In genomic region chr3:38130631-38131065, GRCh38 we compare ENCODE assay signal across 1 cellular context.
TF ChIP-seq lines count a peak whose summit lies in the region.

No MANE protein-coding gene starts in this region.

TF ChIP-seq in HepG2, 621 proteins besides CTCF, POLR2A, EP300 and RAD21 (continued from another document and continues in another):
- TF ChIP-seq PLSCR1 (CRISPR knock-in tag; IDR thresholded peaks at IDR 0.05; ENCODE audit: borderline replicate concordance) (no peak), SKI (IDR thresholded peaks at IDR 0.05; ENCODE audit: partially characterized antibody) (peak; percentile 39), FOXO4 (CRISPR knock-in tag; conservative IDR thresholded peaks at IDR 0.05) (no peak), TBX3 (IDR thresholded peaks at IDR 0.05; ENCODE audit: borderline replicate concordance) (no peak), FLYWCH1 (CRISPR knock-in tag; IDR thresholded peaks at IDR 0.05) (no peak), SP4 (CRISPR knock-in tag; IDR thresholded peaks at IDR 0.05) (no peak), CCAR2 (optimal IDR thresholded peaks at IDR 0.05; ENCODE audit: low read depth, low read length) (no peak), ZNF567 (CRISPR knock-in tag; IDR thresholded peaks at IDR 0.05; ENCODE audit: borderline replicate concordance) (no peak), RBM22 (optimal IDR thresholded peaks at IDR 0.05; ENCODE audit: low read length) (peak; percentile 83), NCOR1 (IDR thresholded peaks at IDR 0.05; ENCODE audit: borderline replicate concordance, low read length) (peak; percentile 87; the same call in 1 of the 2 replicates), MIER3 (CRISPR knock-in tag; IDR thresholded peaks at IDR 0.05; ENCODE audit: borderline replicate concordance) (no peak), ZSCAN22 (CRISPR knock-in tag; IDR thresholded peaks at IDR 0.05) (no peak), ZNF629 (CRISPR knock-in tag; conservative IDR thresholded peaks at IDR 0.05) (no peak), ZNF639 (CRISPR knock-in tag; conservative IDR thresholded peaks at IDR 0.05) (no peak), GLI4 (CRISPR knock-in tag; IDR thresholded peaks at IDR 0.05; ENCODE audit: borderline replicate concordance) (no peak), GMEB2 (CRISPR knock-in tag; IDR thresholded peaks at IDR 0.05; ENCODE audit: low read depth) (no peak), JDP2 (CRISPR knock-in tag; IDR thresholded peaks at IDR 0.05; ENCODE audit: borderline replicate concordance) (no peak), SSRP1 (CRISPR knock-in tag; IDR thresholded peaks at IDR 0.05) (no peak), SAP130 (CRISPR knock-in tag; IDR thresholded peaks at IDR 0.05; ENCODE audit: low read depth) (peak; percentile 90), FOXO1 (CRISPR knock-in tag; IDR thresholded peaks at IDR 0.05) (peak; percentile 79; the same call in 1 of the 2 replicates), CEBPG (CRISPR knock-in tag; IDR thresholded peaks at IDR 0.05) (no peak), ZKSCAN8 (CRISPR knock-in tag; IDR thresholded peaks at IDR 0.05; ENCODE audit: borderline replicate concordance) (no peak), ZNF230 (CRISPR knock-in tag; IDR thresholded peaks at IDR 0.05) (no peak), ATF1 (CRISPR knock-in tag; IDR thresholded peaks at IDR 0.05) (peak; percentile 60; the same call in 1 of the 2 replicates), ZSCAN20 (CRISPR knock-in tag; IDR thresholded peaks at IDR 0.05; ENCODE audit: borderline replicate concordance) (no peak), HCFC1 (IDR thresholded peaks at IDR 0.05; ENCODE audit: low read depth, low read length) (no peak), ZNF354B (CRISPR knock-in tag; IDR thresholded peaks at IDR 0.05) (no peak), RXRA (CRISPR knock-in tag; IDR thresholded peaks at IDR 0.05) (peak; percentile 84; the same call in 1 of the 2 replicates), RFX5 (IDR thresholded peaks at IDR 0.05; ENCODE audit: low read depth, low read length) (no peak), MIER2 (CRISPR knock-in tag; IDR thresholded peaks at IDR 0.05) (no peak), CEBPB (IDR thresholded peaks at IDR 0.05; ENCODE audit: borderline replicate concordance, low read depth, low read length) (no peak), NAIF1 (CRISPR knock-in tag; IDR thresholded peaks at IDR 0.05; ENCODE audit: borderline replicate concordance) (no peak), ZNF724P (CRISPR knock-in tag; IDR thresholded peaks at IDR 0.05; ENCODE audit: borderline replicate concordance) (no peak), ZNF367 (CRISPR knock-in tag; IDR thresholded peaks at IDR 0.05; ENCODE audit: borderline replicate concordance) (no peak), FOXA1 (IDR thresholded peaks at IDR 0.05) (no peak), FOXA1 (CRISPR knock-in tag; IDR thresholded peaks at IDR 0.05) (peak; percentile 58), HNF4G (IDR thresholded peaks at IDR 0.05; ENCODE audit: borderline replicate concordance, low read depth, low read length) (peak; percentile 97), HNF4G (CRISPR knock-in tag; IDR thresholded peaks at IDR 0.05; ENCODE audit: borderline replicate concordance, low read depth) (peak; percentile 98), KAT8 (CRISPR knock-in tag; IDR thresholded peaks at IDR 0.05) (peak; percentile 49; the same call in 1 of the 2 replicates), NKX3-1 (CRISPR knock-in tag; IDR thresholded peaks at IDR 0.05) (0 out of 2 replicates have a peak, but pooled peaks have one; percentile 2), MTA3 (CRISPR knock-in tag; IDR thresholded peaks at IDR 0.05) (no peak), ZNF556 (CRISPR knock-in tag; IDR thresholded peaks at IDR 0.05; ENCODE audit: borderline replicate concordance) (no peak), TOPORS (CRISPR knock-in tag; IDR thresholded peaks at IDR 0.05) (no peak), SKIL (CRISPR knock-in tag; IDR thresholded peaks at IDR 0.05; ENCODE audit: borderline replicate concordance) (peak; percentile 54; the same call in 1 of the 2 replicates), FOSL1 (CRISPR knock-in tag; IDR thresholded peaks at IDR 0.05; ENCODE audit: borderline replicate concordance) (no peak), NR3C1 (CRISPR knock-in tag; IDR thresholded peaks at IDR 0.05) (no peak), SNAPC5 (CRISPR knock-in tag; IDR thresholded peaks at IDR 0.05; ENCODE audit: borderline replicate concordance) (no peak), ZNF883 (CRISPR knock-in tag; IDR thresholded peaks at IDR 0.05; ENCODE audit: not compliant biosample characterization) (no peak), TCF7 (IDR thresholded peaks at IDR 0.05; ENCODE audit: low read depth) (0 out of 2 replicates have a peak, but pooled peaks have one; percentile 29), ZBTB21 (CRISPR knock-in tag; IDR thresholded peaks at IDR 0.05) (no peak), BRCA1 (CRISPR knock-in tag; IDR thresholded peaks at IDR 0.05) (no peak; the same call in 1 of the 2 replicates), RORA (CRISPR knock-in tag; IDR thresholded peaks at IDR 0.05) (no peak), CENPBD1 (CRISPR knock-in tag; IDR thresholded peaks at IDR 0.05; ENCODE audit: borderline replicate concordance, low read depth) (no peak), ZNF703 (CRISPR knock-in tag; IDR thresholded peaks at IDR 0.05; ENCODE audit: borderline replicate concordance) (no peak), DDIT3 (CRISPR knock-in tag; IDR thresholded peaks at IDR 0.05) (no peak), HDAC2 (CRISPR knock-in tag; IDR thresholded peaks at IDR 0.05) (peak; percentile 84), ZNF691 (CRISPR knock-in tag; IDR thresholded peaks at IDR 0.05; ENCODE audit: borderline replicate concordance, low read depth) (peak; percentile 77; the same call in 1 of the 2 replicates), SMAD1 (CRISPR knock-in tag; IDR thresholded peaks at IDR 0.05; ENCODE audit: borderline replicate concordance, low read depth) (no peak), ATF2 (CRISPR knock-in tag; IDR thresholded peaks at IDR 0.05) (peak; percentile 37; the same call in 1 of the 2 replicates), NCOA2 (CRISPR knock-in tag; IDR thresholded peaks at IDR 0.05) (no peak; the same call in 1 of the 2 replicates), ZNF382 (CRISPR knock-in tag; IDR thresholded peaks at IDR 0.05; ENCODE audit: borderline replicate concordance) (no peak), ZBTB7B (CRISPR knock-in tag; IDR thresholded peaks at IDR 0.05) (no peak), ZFP37 (CRISPR knock-in tag; IDR thresholded peaks at IDR 0.05; ENCODE audit: borderline replicate concordance) (no peak), MAF1 (CRISPR knock-in tag; IDR thresholded peaks at IDR 0.05; ENCODE audit: borderline replicate concordance) (no peak), ZNF788 (CRISPR knock-in tag; IDR thresholded peaks at IDR 0.05; ENCODE audit: borderline replicate concordance) (0 out of 2 replicates have a peak, but pooled peaks have one; percentile 37), MBNL3 (CRISPR knock-in tag; conservative IDR thresholded peaks at IDR 0.05) (no peak), CSRNP1 (CRISPR knock-in tag; IDR thresholded peaks at IDR 0.05) (no peak), MTF2 (CRISPR knock-in tag; IDR thresholded peaks at IDR 0.05; ENCODE audit: borderline replicate concordance) (no peak)
